In genomic region chr1:201022824-201023516, GRCh38 we compare ENCODE assay signal across 8 cellular contexts. TPM values are rescaled to one million over a fixed set of nuclear protein-coding genes. Genes with fewer than 3 reads are reported as not detected.
DNase-seq lines count a peak whose midpoint lies in the region; ATAC-seq, FAIRE-seq and TF ChIP-seq lines count a peak whose summit lies in the region.

No MANE protein-coding gene starts in this region.

- H3K9me3 Mint-ChIP-seq in activated T-helper 2 cell treated with anti-CD3 and anti-CD28 coated beads, Interferon-gamma antibody, Interleukin-2, Interleukin-4, amounts not matched to agents 10 μg/mL and 5 μg/mL and 100 μg/mL, durations not matched to agents 14 hours and 24 hours and 36 hours = no peaks in the 10 kb centered on the region

- H3K9me3 ChIP-seq in left ventricle myocardium inferior (replicated peaks) = no peaks in the 10 kb centered on the region

- H3K27ac ChIP-seq in left ventricle myocardium inferior (replicated peaks) = no peak overlapping the region

- peak overlapping the region; percentile 96 for H3K4me3 Mint-ChIP-seq in activated T-helper 2 cell treated with anti-CD3 and anti-CD28 coated beads, Interferon-gamma antibody, Interleukin-2, Interleukin-4, amounts not matched to agents 10 μg/mL and 5 μg/mL and 100 μg/mL, durations not matched to agents 14 hours and 24 hours and 36 hours (ENCODE audit: low read depth)

- H3K4me3 ChIP-seq in left ventricle myocardium inferior (peak overlapping the region; percentile 69), skeletal muscle cell (ENCODE audit: low read depth, low read length) (peak overlapping the region; percentile 55)

- DNase-seq in D721Med (ENCODE audit: insufficient read length, low spot score) (no peak), KG1 (lab: John Stamatoyannopoulos, UW) (peak; percentile 10), left ventricle myocardium inferior (no peak), skeletal muscle cell (ENCODE audit: low read depth) (no peak), DMS114 treated with DMSO at 0.1 percent for 48 hours (lab: John Stamatoyannopoulos, UW; ENCODE audit: unreplicated experiment) (no peak)
- DNase-seq in activated T-helper 2 cell treated with anti-CD3 and anti-CD28 coated beads, Interferon-gamma antibody, Interleukin-2, Interleukin-4, amounts not matched to agents 10 μg/mL and 5 μg/mL and 100 μg/mL, durations not matched to agents 14 hours and 24 hours and 36 hours (ENCODE audit: low spot score) = no peak

- H3K27me3 ChIP-seq in left ventricle myocardium inferior (ENCODE audit: low read depth) = peaks cover 28% of the 10 kb centered on the region

- H3K4me1 Mint-ChIP-seq in activated T-helper 2 cell treated with anti-CD3 and anti-CD28 coated beads, Interferon-gamma antibody, Interleukin-2, Interleukin-4, amounts not matched to agents 10 μg/mL and 5 μg/mL and 100 μg/mL, durations not matched to agents 14 hours and 24 hours and 36 hours (ENCODE audit: low read depth) = peaks cover 70% of the 10 kb centered on the region

- H3K36me3 ChIP-seq in left ventricle myocardium inferior = no peaks in the 10 kb centered on the region

- no peak for FAIRE-seq in D721Med (lab: Jason Lieb, UNC)

- peak; percentile 36 for TF ChIP-seq CTCF in D721Med (IDR thresholded peaks at IDR 0.05; ENCODE audit: insufficient read depth, missing control alignments)
- no peak for TF ChIP-seq CTCF in left ventricle myocardium inferior (IDR thresholded peaks at IDR 0.05; ENCODE audit: borderline replicate concordance)

- peaks cover 36% of the 10 kb centered on the region for H3K4me1 ChIP-seq in left ventricle myocardium inferior

- H3K27ac Mint-ChIP-seq in activated T-helper 2 cell treated with anti-CD3 and anti-CD28 coated beads, Interferon-gamma antibody, Interleukin-2, Interleukin-4, amounts not matched to agents 10 μg/mL and 5 μg/mL and 100 μg/mL, durations not matched to agents 14 hours and 24 hours and 36 hours = peak overlapping the region; percentile 98

- H3K36me3 Mint-ChIP-seq in activated T-helper 2 cell treated with anti-CD3 and anti-CD28 coated beads, Interferon-gamma antibody, Interleukin-2, Interleukin-4, amounts not matched to agents 10 μg/mL and 5 μg/mL and 100 μg/mL, durations not matched to agents 14 hours and 24 hours and 36 hours (ENCODE audit: low read depth) = peaks cover 14% of the 10 kb centered on the region

- intact Hi-C loops in activated T-helper 2 cell treated with anti-CD3 and anti-CD28 coated beads, Interferon-gamma antibody, Interleukin-2, Interleukin-4, amounts not matched to agents 10 μg/mL and 5 μg/mL and 100 μg/mL, durations not matched to agents 14 hours and 24 hours and 36 hours (cut with micrococcal nuclease) = loop anchor here (5.0 kb wide), 3 partner anchors 116 to 396 kb away; no protein-coding TSS in a partner anchor
- intact Hi-C loops in left ventricle myocardium inferior (cut with micrococcal nuclease) = no loop called here

- ATAC-seq in HG03280 (IDR thresholded peaks at IDR 0.05; ENCODE audit: unreplicated experiment) = no peak
- no peak for ATAC-seq in HG02884 (IDR thresholded peaks at IDR 0.05; ENCODE audit: unreplicated experiment)

- H3K27me3 Mint-ChIP-seq in activated T-helper 2 cell treated with anti-CD3 and anti-CD28 coated beads, Interferon-gamma antibody, Interleukin-2, Interleukin-4, amounts not matched to agents 10 μg/mL and 5 μg/mL and 100 μg/mL, durations not matched to agents 14 hours and 24 hours and 36 hours (ENCODE audit: low read depth) = no peaks in the 10 kb centered on the region

RNA-seq across cellular contexts. Expression of gene KIF21B, which starts 0.5 kb away (rescaled TPM):
- total RNA-seq in activated T-helper 2 cell treated with anti-CD3 and anti-CD28 coated beads, Interferon-gamma antibody, Interleukin-2, Interleukin-4, amounts not matched to agents 10 μg/mL and 5 μg/mL and 100 μg/mL, durations not matched to agents 14 hours and 24 hours and 36 hours = 50.4 and 53.2 TPM in 2 replicates
- total RNA-seq in left ventricle myocardium inferior = 0.47 TPM

Comparison
In these comparisons a context has a peak if more than half of its experiments do, and no peak if none do; other contexts are left out.
1. RNA of gene KIF21B, which starts 0.5 kb away (total RNA-seq): 50.4 to 53.2 TPM in activated T-helper 2 cell treated with anti-CD3 and anti-CD28 coated beads, Interferon-gamma antibody, Interleukin-2, Interleukin-4, amounts not matched to agents 10 μg/mL and 5 μg/mL and 100 μg/mL, durations not matched to agents 14 hours and 24 hours and 36 hours; 0.47 TPM in left ventricle myocardium inferior (single experiment); every median in the first group is over 10 times any median in the second.